1 cellular context compared by ENCODE assay signal in the genomic region with DNA sequence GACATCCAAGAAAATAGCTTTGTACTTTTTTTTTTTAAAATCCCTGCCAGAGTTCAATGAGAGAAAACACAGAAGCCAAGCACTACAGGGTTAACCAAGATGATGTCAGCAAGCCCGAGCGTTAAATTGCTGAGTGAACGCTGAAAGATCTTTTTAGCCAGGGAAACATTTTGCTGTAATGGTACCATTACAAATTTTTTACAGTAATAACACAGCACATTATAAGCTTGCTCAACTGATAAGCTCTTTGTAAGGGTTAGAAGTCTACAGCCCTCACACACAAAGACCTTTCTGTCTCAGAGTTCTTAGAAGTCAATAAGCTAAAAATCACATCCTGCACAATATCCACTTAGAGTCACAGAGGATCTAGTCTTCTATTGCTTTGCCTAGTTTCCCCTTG.
TF ChIP-seq lines count a peak whose summit lies in the region.

No MANE protein-coding gene starts in this region.

TF ChIP-seq in GM12878, 131 proteins besides CTCF, POLR2A, EP300 and RAD21:
- TF ChIP-seq, protein P1, sequence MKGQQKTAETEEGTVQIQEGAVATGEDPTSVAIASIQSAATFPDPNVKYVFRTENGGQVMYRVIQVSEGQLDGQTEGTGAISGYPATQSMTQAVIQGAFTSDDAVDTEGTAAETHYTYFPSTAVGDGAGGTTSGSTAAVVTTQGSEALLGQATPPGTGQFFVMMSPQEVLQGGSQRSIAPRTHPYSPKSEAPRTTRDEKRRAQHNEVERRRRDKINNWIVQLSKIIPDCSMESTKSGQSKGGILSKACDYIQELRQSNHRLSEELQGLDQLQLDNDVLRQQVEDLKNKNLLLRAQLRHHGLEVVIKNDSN (IDR thresholded peaks at IDR 0.05; ENCODE audit: borderline replicate concordance, extremely low read length, insufficient read depth, low read depth, low read length) = no peak
- TF ChIP-seq, protein P2, sequence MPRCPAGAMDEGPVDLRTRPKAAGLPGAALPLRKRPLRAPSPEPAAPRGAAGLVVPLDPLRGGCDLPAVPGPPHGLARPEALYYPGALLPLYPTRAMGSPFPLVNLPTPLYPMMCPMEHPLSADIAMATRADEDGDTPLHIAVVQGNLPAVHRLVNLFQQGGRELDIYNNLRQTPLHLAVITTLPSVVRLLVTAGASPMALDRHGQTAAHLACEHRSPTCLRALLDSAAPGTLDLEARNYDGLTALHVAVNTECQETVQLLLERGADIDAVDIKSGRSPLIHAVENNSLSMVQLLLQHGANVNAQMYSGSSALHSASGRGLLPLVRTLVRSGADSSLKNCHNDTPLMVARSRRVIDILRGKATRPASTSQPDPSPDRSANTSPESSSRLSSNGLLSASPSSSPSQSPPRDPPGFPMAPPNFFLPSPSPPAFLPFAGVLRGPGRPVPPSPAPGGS (IDR thresholded peaks at IDR 0.05; ENCODE audit: borderline replicate concordance, insufficient read depth, low read depth, low read length, poor library complexity, severe bottlenecking) = peak; percentile 37
TF ChIP-seq in GM12878: peak in this region for 1.
